Comparison of ENCODE assay signal across 23 cellular contexts in the genomic region with DNA sequence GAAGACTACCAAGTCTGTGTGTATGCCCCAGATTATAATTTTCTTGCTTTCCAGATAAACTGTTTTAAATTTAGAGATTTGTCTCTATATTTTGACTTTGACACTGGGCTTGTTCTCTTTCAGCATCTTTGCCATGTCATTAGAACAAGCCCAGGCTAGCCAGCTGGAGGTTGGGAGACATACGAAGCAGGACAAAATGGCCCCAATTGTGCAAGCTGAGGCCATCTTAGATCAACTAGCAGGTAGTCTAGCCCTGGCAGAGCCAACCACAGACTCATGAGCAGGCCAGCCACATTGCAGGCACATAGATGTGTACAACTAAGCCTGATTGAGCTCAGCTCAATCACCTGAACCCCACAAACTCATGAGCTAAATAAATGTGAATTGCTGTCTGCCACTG.
"Had no signal": no experiment of that assay in that cellular context is flagged by ENCODE, and none has a peak within 500 bp of the region (broad histone marks: within the 10 kb centered on the region; RNA-seq: fewer than 3 reads in every experiment).

No MANE protein-coding gene starts in this region.

- H3K4me2 ChIP-seq: hepatocyte had no signal

- H3K27me3 Mint-ChIP-seq: dendritic cell treated with granulocyte-macrophage colony-stimulating factor and Interleukin-4, amounts not matched to agents 40 ng/mL and 50 ng/mL, for 4 days; progenitor cell of endocrine pancreas had no signal

- H3K36me3 Mint-ChIP-seq: naive B cell had no signal

- H3K27ac Mint-ChIP-seq: dendritic cell treated with granulocyte-macrophage colony-stimulating factor and Interleukin-4, amounts not matched to agents 40 ng/mL and 50 ng/mL, for 4 days; effector memory CD8-positive, alpha-beta T cell; nephron progenitor cell; progenitor cell of endocrine pancreas had no signal

- H3K36me3 ChIP-seq: ovary, stomach, thoracic aorta, transverse colon had no signal

- DNase-seq: effector memory CD8-positive, alpha-beta T cell; erythroblast; foreskin melanocyte; head of caudate nucleus; left colon; left ventricle myocardium superior; mesendoderm; naive B cell; nephron progenitor cell; nucleus accumbens; ovary; right cardiac atrium; small intestine; stimulated activated CD4-positive, alpha-beta T cell treated with anti-CD3 and anti-CD28 coated beads, Interleukin-12 subunit alpha, Interleukin-12 subunit beta, amount 100 ng/mL, for 4 hours; stimulated activated naive CD4-positive, alpha-beta T cell; stomach; substantia nigra; transverse colon had no signal

- H3K9me3 ChIP-seq: ovary, stomach, thoracic aorta, transverse colon had no signal

- H3K79me2 ChIP-seq: hepatocyte had no signal

- H3K4me1 Mint-ChIP-seq: naive B cell, nephron progenitor cell had no signal

- H3K27ac ChIP-seq: hepatocyte, ovary, stomach, thoracic aorta, transverse colon had no signal

- ATAC-seq: effector memory CD8-positive, alpha-beta T cell; left colon; left ventricle myocardium superior; right cardiac atrium had no signal

- H3K4me1 ChIP-seq: stomach, transverse colon had no signal

- H2AFZ ChIP-seq: hepatocyte had no signal

- H3K27me3 ChIP-seq: hepatocyte, stomach, transverse colon had no signal

- H3K4me3 ChIP-seq: hepatocyte, lung, ovary, stomach, thoracic aorta, transverse colon had no signal

- H3K4me3 Mint-ChIP-seq: dendritic cell treated with granulocyte-macrophage colony-stimulating factor and Interleukin-4, amounts not matched to agents 40 ng/mL and 50 ng/mL, for 4 days; effector memory CD8-positive, alpha-beta T cell; naive B cell; nephron progenitor cell had no signal
